Comparison of ENCODE assay signal across 26 cellular contexts in genomic region chr10:7482992-7483391, GRCh38.
DNase-seq lines count a peak whose midpoint lies in the region; ATAC-seq and TF ChIP-seq lines count a peak whose summit lies in the region.
"Had no signal": no experiment of that assay in that cellular context is flagged by ENCODE, and none has a peak within 500 bp of the region (broad histone marks: within the 10 kb centered on the region; RNA-seq: fewer than 3 reads in every experiment).

No MANE protein-coding gene starts in this region.

- no peak for TF ChIP-seq CTCF in OCI-LY7 (conservative IDR thresholded peaks at IDR 0.05; ENCODE audit: low read length)

- H3K36me3 Mint-ChIP-seq in activated naive CD4-positive, alpha-beta T cell treated with anti-CD3 and anti-CD28 coated beads, Interleukin-2, amount 50 U/mL, for 24 hours, result no peaks in the 10 kb centered on the region
- H3K36me3 Mint-ChIP-seq in activated naive CD4-positive, alpha-beta T cell treated with anti-CD3 and anti-CD28 coated beads for 36 hours (ENCODE audit: low read depth), result no peaks in the 10 kb centered on the region
- H3K36me3 Mint-ChIP-seq in effector memory CD8-positive, alpha-beta T cell (ENCODE audit: insufficient read depth), result peaks cover 3% of the 10 kb centered on the region

- H3K9me3 Mint-ChIP-seq in activated naive CD4-positive, alpha-beta T cell treated with anti-CD3 and anti-CD28 coated beads, Interleukin-2, amount 50 U/mL, for 24 hours, result peaks cover 4% of the 10 kb centered on the region
- no peaks in the 10 kb centered on the region for H3K9me3 Mint-ChIP-seq in activated naive CD4-positive, alpha-beta T cell treated with anti-CD3 and anti-CD28 coated beads for 36 hours
- H3K9me3 Mint-ChIP-seq in effector memory CD8-positive, alpha-beta T cell, result peaks cover 0 to 4% of the 10 kb centered on the region in 2 donors

- intact Hi-C loops in activated naive CD4-positive, alpha-beta T cell treated with anti-CD3 and anti-CD28 coated beads for 36 hours (cut with micrococcal nuclease), result no loop called here
- intact Hi-C loops in OCI-LY7 (cut with micrococcal nuclease; ENCODE audit: unreplicated experiment), result no loop called here

- no peaks in the 10 kb centered on the region for H3K9me2 ChIP-seq in OCI-LY7 (ENCODE audit: insufficient read depth, low read length)

- no TSS peak for BruUV-seq in OCI-LY7 (replicated peaks; lab: Mats Ljungman, UMichigan)

- H4K20me1 ChIP-seq in OCI-LY7 (ENCODE audit: insufficient read depth, low read length), result no peaks in the 10 kb centered on the region

- no peak overlapping the region for H3K4me3 Mint-ChIP-seq in activated naive CD4-positive, alpha-beta T cell treated with anti-CD3 and anti-CD28 coated beads, Interleukin-2, amount 50 U/mL, for 24 hours
- H3K4me3 Mint-ChIP-seq in activated naive CD4-positive, alpha-beta T cell treated with anti-CD3 and anti-CD28 coated beads for 36 hours, result no peak overlapping the region
- peak overlapping the region; percentile 73 to 76 for H3K4me3 Mint-ChIP-seq in effector memory CD8-positive, alpha-beta T cell

- ATAC-seq in effector memory CD8-positive, alpha-beta T cell (replicated peaks), result no peak
- ATAC-seq in HG03175 (IDR thresholded peaks at IDR 0.05; ENCODE audit: unreplicated experiment) (no peak), HG03521 (IDR thresholded peaks at IDR 0.05; ENCODE audit: unreplicated experiment) (no peak)
- ATAC-seq: body of pancreas, left lobe of liver had no signal

- no peak for DNase-seq in activated naive CD4-positive, alpha-beta T cell treated with anti-CD3 and anti-CD28 coated beads for 36 hours
- DNase-seq in OCI-LY7 (ENCODE audit: low spot score) (no peak), NCI-H2029 treated with DMSO at 0.1 percent for 48 hours (lab: John Stamatoyannopoulos, UW) (no peak), NCI-H1436 (lab: John Stamatoyannopoulos, UW) (no peak)
- DNase-seq in effector memory CD8-positive, alpha-beta T cell, result no peak
- DNase-seq: activated CD4-positive, CD25-positive, alpha-beta regulatory T cell treated with anti-CD3 and anti-CD28 coated beads, Interleukin-2, amount 50 U/mL, for 72 hours; activated naive CD4-positive, alpha-beta T cell treated with Interleukin-2 at 50 U/mL for 16 hours; body of pancreas; colonic mucosa; EL; GOT3; midbrain; NCI-H1105; NCI-H2171; NCI-H69; PC-9; retina; SJCRH30; stimulated activated CD4-positive, alpha-beta T cell treated with anti-CD3 and anti-CD28 coated beads, Interleukin-12 subunit alpha, Interleukin-12 subunit beta, amount 100 ng/mL, for 4 hours; stimulated activated CD8-positive, alpha-beta memory T cell treated with anti-CD3 and anti-CD28 coated beads, Interleukin-4, amount 100 ng/mL, for 48 hours; substantia nigra; T-helper 9 cell had no signal

- H3K4me2 ChIP-seq in OCI-LY7 (ENCODE audit: low read length), result peak overlapping the region; percentile 30
- H3K4me2 ChIP-seq: PC-9 had no signal

- CTCF ChIA-PET in activated naive CD4-positive, alpha-beta T cell treated with anti-CD3 and anti-CD28 coated beads for 36 hours (lab: Charles Lee), result no interaction called here
- CTCF ChIA-PET in OCI-LY7 (lab: Charles Lee; ENCODE audit: unreplicated experiment), result no interaction called here

- H3K79me2 ChIP-seq in OCI-LY7 (ENCODE audit: insufficient read depth, low read depth, low read length), result no peaks in the 10 kb centered on the region

- H3K4me3 ChIP-seq in OCI-LY7 (ENCODE audit: low read depth, low read length, poor library complexity, severe bottlenecking), result no peak overlapping the region
- H3K4me3 ChIP-seq: body of pancreas, colonic mucosa, PC-9, SJCRH30 had no signal

- H3K4me1 ChIP-seq in OCI-LY7 (ENCODE audit: insufficient read depth, low read length, poor library complexity, severe bottlenecking), result peaks cover 96% of the 10 kb centered on the region
- H3K4me1 ChIP-seq: body of pancreas, colonic mucosa, SJCRH30 had no signal

- H3K27me3 Mint-ChIP-seq in activated naive CD4-positive, alpha-beta T cell treated with anti-CD3 and anti-CD28 coated beads, Interleukin-2, amount 50 U/mL, for 24 hours, result no peaks in the 10 kb centered on the region
- no peaks in the 10 kb centered on the region for H3K27me3 Mint-ChIP-seq in activated naive CD4-positive, alpha-beta T cell treated with anti-CD3 and anti-CD28 coated beads for 36 hours (ENCODE audit: low read depth)
- H3K27me3 Mint-ChIP-seq in effector memory CD8-positive, alpha-beta T cell, result no peaks in the 10 kb centered on the region

- peak overlapping the region; percentile 60 for H3K27ac Mint-ChIP-seq in activated naive CD4-positive, alpha-beta T cell treated with anti-CD3 and anti-CD28 coated beads, Interleukin-2, amount 50 U/mL, for 24 hours
- no peak overlapping the region for H3K27ac Mint-ChIP-seq in activated naive CD4-positive, alpha-beta T cell treated with anti-CD3 and anti-CD28 coated beads for 36 hours
- peak overlapping the region; percentile 91 to 100 for H3K27ac Mint-ChIP-seq in effector memory CD8-positive, alpha-beta T cell

- no peaks in the 10 kb centered on the region for H3K36me3 ChIP-seq in OCI-LY7 (ENCODE audit: insufficient read depth, low read length)
- H3K36me3 ChIP-seq: colonic mucosa, SJCRH30 had no signal

- H3K27ac ChIP-seq in OCI-LY7 (ENCODE audit: low read depth, low read length, poor library complexity, severe bottlenecking), result no peak overlapping the region
- H3K27ac ChIP-seq: body of pancreas, PC-9, SJCRH30 had no signal

- H3K4me1 Mint-ChIP-seq in activated naive CD4-positive, alpha-beta T cell treated with anti-CD3 and anti-CD28 coated beads, Interleukin-2, amount 50 U/mL, for 24 hours, result peaks cover 91% of the 10 kb centered on the region
- H3K4me1 Mint-ChIP-seq in activated naive CD4-positive, alpha-beta T cell treated with anti-CD3 and anti-CD28 coated beads for 36 hours (ENCODE audit: low read depth), result peaks cover 73% of the 10 kb centered on the region
- peaks cover 61 to 79% of the 10 kb centered on the region in 2 donors for H3K4me1 Mint-ChIP-seq in effector memory CD8-positive, alpha-beta T cell (ENCODE audit: low read depth in 2 of 2)

- POLR2A ChIA-PET in OCI-LY7 (lab: Charles Lee), result interaction anchor here (0.6 kb wide), 1 partner anchor 10 kb away, joined by 4 read pairs; no protein-coding TSS in a partner anchor

- H2AFZ ChIP-seq in OCI-LY7 (ENCODE audit: low read length), result peak overlapping the region; percentile 41; the same call in 1 of the 2 replicates
- H2AFZ ChIP-seq: PC-9 had no signal

- no peaks in the 10 kb centered on the region for H3K9me3 ChIP-seq in OCI-LY7 (ENCODE audit: low read length)
- H3K9me3 ChIP-seq: body of pancreas, colonic mucosa, SJCRH30 had no signal

Comparison
In these comparisons a context has a peak if more than half of its experiments do, and no peak if none do; other contexts are left out.
1. H3K4me3 Mint-ChIP-seq: peak in effector memory CD8-positive, alpha-beta T cell (2 of 2); none in activated naive CD4-positive, alpha-beta T cell treated with anti-CD3 and anti-CD28 coated beads, Interleukin-2, amount 50 U/mL, for 24 hours (single experiment) and activated naive CD4-positive, alpha-beta T cell treated with anti-CD3 and anti-CD28 coated beads for 36 hours (single experiment).